Comparison of ENCODE assay signal across 10 cellular contexts in genomic region chr16:75248142-75248535, GRCh38. TPM values are rescaled to one million over a fixed set of nuclear protein-coding genes. Genes with fewer than 3 reads are reported as not detected.
DNase-seq lines count a peak whose midpoint lies in the region; ATAC-seq, FAIRE-seq and TF ChIP-seq lines count a peak whose summit lies in the region.
"Had no signal": no experiment of that assay in that cellular context is flagged by ENCODE, and none has a peak within 500 bp of the region (broad histone marks: within the 10 kb centered on the region; RNA-seq: fewer than 3 reads in every experiment).

No MANE protein-coding gene starts in this region.

- H3K27ac ChIP-seq in BLaER1 treated with 17β-estradiol and CSF1 and Interleukin-3, amounts not matched to agents 10 nM and 100 nM = no peak overlapping the region
- peak overlapping the region; percentile 99 for H3K27ac ChIP-seq in astrocyte (ENCODE audit: low read depth, low read length)

- H3K27me3 ChIP-seq in BLaER1 treated with 17β-estradiol and CSF1 and Interleukin-3, amounts not matched to agents 10 nM and 100 nM = peaks cover 60 to 91% (median 69%) of the 10 kb centered on the region in 11 experiments
- H3K27me3 ChIP-seq in astrocyte (ENCODE audit: insufficient read depth, low read length) = no peaks in the 10 kb centered on the region

- no peaks in the 10 kb centered on the region for H3K9me3 Mint-ChIP-seq in astrocyte (ENCODE audit: unreplicated experiment)
- H3K9me3 Mint-ChIP-seq: CD8-positive, alpha-beta memory T cell had no signal

- no peaks in the 10 kb centered on the region for H3K27me3 Mint-ChIP-seq in astrocyte (ENCODE audit: low read depth, unreplicated experiment)

- H3K9me3 ChIP-seq in BLaER1 treated with 17β-estradiol and CSF1 and Interleukin-3, amounts not matched to agents 10 nM and 100 nM (replicated peaks in 1 of 11) = no peaks in the 10 kb centered on the region
- no peaks in the 10 kb centered on the region for H3K9me3 ChIP-seq in astrocyte (ENCODE audit: insufficient read depth, low read depth, low read length)

- H4K20me1 ChIP-seq in BLaER1 treated with 17β-estradiol and CSF1 and Interleukin-3, amounts not matched to agents 10 nM and 100 nM = peaks cover 11 to 100% (median 57%) of the 10 kb centered on the region in 11 experiments; a peak in 21 of 22 replicates
- H4K20me1 ChIP-seq in astrocyte (ENCODE audit: insufficient read depth, low read length) = peaks cover 55% of the 10 kb centered on the region

- intact Hi-C loops in sciatic nerve (cut with DNase I) = no loop called here

- peak overlapping the region; percentile 84 for H3K27ac Mint-ChIP-seq in astrocyte (ENCODE audit: unreplicated experiment)
- H3K27ac Mint-ChIP-seq: activated CD4-positive, alpha-beta T cell treated with anti-CD3 and anti-CD28 coated beads for 36 hours had no signal

- H3K4me2 ChIP-seq in BLaER1 treated with 17β-estradiol and CSF1 and Interleukin-3, amounts not matched to agents 10 nM and 100 nM = peak overlapping the region in 6 of 11 experiments; percentile 6 to 31 (median 22); a peak in 8 of 22 replicates
- H3K4me2 ChIP-seq in astrocyte (ENCODE audit: low read length) = peak overlapping the region; percentile 91

- no peaks in the 10 kb centered on the region for H3K36me3 ChIP-seq in BLaER1 treated with 17β-estradiol and CSF1 and Interleukin-3, amounts not matched to agents 10 nM and 100 nM
- H3K36me3 ChIP-seq in astrocyte (ENCODE audit: insufficient read depth, low read length) = no peaks in the 10 kb centered on the region

- peak overlapping the region; percentile 94 for H3K4me3 Mint-ChIP-seq in astrocyte (ENCODE audit: unreplicated experiment)
- H3K4me3 Mint-ChIP-seq: activated CD4-positive, alpha-beta T cell treated with anti-CD3 and anti-CD28 coated beads for 36 hours had no signal

- no peak for FAIRE-seq in astrocyte (lab: Jason Lieb, UNC)

- no peak overlapping the region for H3K4me3 ChIP-seq in BLaER1 treated with 17β-estradiol and CSF1 and Interleukin-3, amounts not matched to agents 10 nM and 100 nM
- peak overlapping the region; percentile 3 for H3K4me3 ChIP-seq in astrocyte (ENCODE audit: insufficient read depth, low read depth, low read length)

- no peak overlapping the region for H2AFZ ChIP-seq in astrocyte (ENCODE audit: low read depth, low read length)

- ATAC-seq in sciatic nerve = no peak
- no peak for ATAC-seq in GM18868 (IDR thresholded peaks at IDR 0.05; ENCODE audit: unreplicated experiment)
- no peak for ATAC-seq in GM21515 (IDR thresholded peaks at IDR 0.05; ENCODE audit: unreplicated experiment)
- no peak for ATAC-seq in GM21423 (IDR thresholded peaks at IDR 0.05; ENCODE audit: unreplicated experiment)
- ATAC-seq: activated CD4-positive, alpha-beta T cell treated with anti-CD3 and anti-CD28 coated beads for 36 hours had no signal

- H3K36me3 Mint-ChIP-seq in astrocyte (ENCODE audit: low read depth, unreplicated experiment) = peaks cover 3% of the 10 kb centered on the region
- H3K36me3 Mint-ChIP-seq: CD8-positive, alpha-beta memory T cell had no signal

- DNase-seq in astrocyte (ENCODE audit: low read depth) (no peak), hippocampal formation (lab: John Stamatoyannopoulos, UW) (peak; percentile 79 to 85), sciatic nerve (ENCODE audit: low spot score) (peak; percentile 76), NOMO-1 (lab: John Stamatoyannopoulos, UW; ENCODE audit: unreplicated experiment in 2 of 2) (no peak)
- DNase-seq: activated CD4-positive, alpha-beta T cell treated with anti-CD3 and anti-CD28 coated beads for 36 hours; CD8-positive, alpha-beta memory T cell had no signal

- no peak for TF ChIP-seq CTCF in astrocyte (IDR thresholded peaks at IDR 0.05; ENCODE audit: insufficient read depth, low read depth, low read length)

- H3K79me2 ChIP-seq in astrocyte (ENCODE audit: insufficient read depth, low read length) = peaks cover 92% of the 10 kb centered on the region

- H3K9ac ChIP-seq in BLaER1 treated with 17β-estradiol and CSF1 and Interleukin-3, amounts not matched to agents 10 nM and 100 nM = no peak overlapping the region
- peak overlapping the region; percentile 96 for H3K9ac ChIP-seq in astrocyte (ENCODE audit: low read length)

- peaks cover 61% of the 10 kb centered on the region for H3K4me1 Mint-ChIP-seq in astrocyte (ENCODE audit: low read depth, unreplicated experiment)

- peaks cover 33 to 46% (median 42%) of the 10 kb centered on the region in 10 experiments for H3K4me1 ChIP-seq in BLaER1 treated with 17β-estradiol and CSF1 and Interleukin-3, amounts not matched to agents 10 nM and 100 nM
- H3K4me1 ChIP-seq in astrocyte (ENCODE audit: insufficient read depth, low read length) = peaks cover 81% of the 10 kb centered on the region

RNA-seq across cellular contexts. Expression of gene BCAR1, which starts 3.3 kb away (rescaled TPM):
- total RNA-seq in astrocyte (241 and 296 TPM in 2 replicates), sciatic nerve (71.7 TPM)

RNA-seq across cellular contexts. Expression of gene CTRB1, which starts 29.4 kb away (rescaled TPM):
- not detected in 2 replicates for total RNA-seq in astrocyte
- 2.7 TPM for total RNA-seq in sciatic nerve
- total RNA-seq: activated CD4-positive, alpha-beta T cell treated with anti-CD3 and anti-CD28 coated beads for 36 hours; CD8-positive, alpha-beta memory T cell had no signal

RNA-seq across cellular contexts. Expression of gene CTRB2, which starts 41.2 kb away (rescaled TPM):
- total RNA-seq in astrocyte (0.43 TPM in 1 of 2 replicates, not detected in the other), sciatic nerve (7.3 TPM)
- total RNA-seq: activated CD4-positive, alpha-beta T cell treated with anti-CD3 and anti-CD28 coated beads for 36 hours; CD8-positive, alpha-beta memory T cell had no signal

Comparison
In these comparisons a context has a peak if more than half of its experiments do, and no peak if none do; other contexts are left out.
1. DNase-seq: peak in hippocampal formation (2 of 2) and sciatic nerve (single experiment); none in astrocyte (single experiment) and NOMO-1 (0 of 2).